Comparison of ENCODE assay signal across 27 cellular contexts in genomic region chr10:118572286-118573041, GRCh38. TPM values are rescaled to one million over a fixed set of nuclear protein-coding genes. Genes with fewer than 3 reads are reported as not detected.
DNase-seq lines count a peak whose midpoint lies in the region; ATAC-seq and TF ChIP-seq lines count a peak whose summit lies in the region.
"Had no signal": no experiment of that assay in that cellular context is flagged by ENCODE, and none has a peak within 500 bp of the region (broad histone marks: within the 10 kb centered on the region; RNA-seq: fewer than 3 reads in every experiment).

No MANE protein-coding gene starts in this region.

- no peaks in the 10 kb centered on the region for H3K9me3 ChIP-seq in right atrium auricular region
- H3K9me3 ChIP-seq in heart left ventricle: no peaks in the 10 kb centered on the region
- H3K9me3 ChIP-seq: Peyer's patch had no signal

- H3K4me1 ChIP-seq in right atrium auricular region (peaks cover 0 to 20% of the 10 kb centered on the region in 2 donors), heart left ventricle (peaks cover 0 to 21% (median 9%) of the 10 kb centered on the region in 12 donors)
- H3K4me1 ChIP-seq: Peyer's patch had no signal

- TF ChIP-seq CTCF in right atrium auricular region (IDR thresholded peaks at IDR 0.05) (no peak), heart left ventricle (IDR thresholded peaks at IDR 0.05) (no peak)

- H3K36me3 ChIP-seq in right atrium auricular region: no peaks in the 10 kb centered on the region
- no peaks in the 10 kb centered on the region for H3K36me3 ChIP-seq in heart left ventricle
- H3K36me3 ChIP-seq: Peyer's patch had no signal

- no peak for ATAC-seq in heart left ventricle
- ATAC-seq in stimulated activated naive CD8-positive, alpha-beta T cell treated with anti-CD3 and anti-CD28 coated beads, Interleukin-15, Interleukin-2, amounts not matched to agents 100 U/mL and 50 U/mL, for 24 hours: peak; percentile 49
- no peak for ATAC-seq in HG02763 (IDR thresholded peaks at IDR 0.05; ENCODE audit: unreplicated experiment)
- no peak for ATAC-seq in HG02678 (IDR thresholded peaks at IDR 0.05; ENCODE audit: unreplicated experiment)
- ATAC-seq: GM23338 had no signal

- H3K27ac ChIP-seq in right atrium auricular region (no peak overlapping the region), heart left ventricle (peak overlapping the region in 1 of 12 donors; percentile 71)
- H3K27ac ChIP-seq: HL-60, Peyer's patch had no signal

- TF ChIP-seq POLR2A in heart left ventricle (IDR thresholded peaks at IDR 0.05): no peak

- WGBS in heart left ventricle, 4 donors: 67 to 79% (median 73%) methylated on average over 5 to 10 of the region's 10 CpGs

- intact Hi-C loops in heart left ventricle (cut with DNase I): loop anchor here in 3 of 10 donors (5.0 to 10.0 kb wide), 2 partner anchors 230 to 232 kb away; no protein-coding TSS in a partner anchor

- DNase-seq in right atrium auricular region (ENCODE audit: low spot score) (peak; percentile 58), heart left ventricle (no peak), iPS-NIHi7 (ENCODE audit: extremely low spot score) (peak; percentile 4), NCI-H1417 (lab: John Stamatoyannopoulos, UW) (no peak)
- no peak for DNase-seq in stimulated activated naive CD8-positive, alpha-beta T cell treated with anti-CD3 and anti-CD28 coated beads, Interleukin-15, Interleukin-2, amounts not matched to agents 100 U/mL and 50 U/mL, for 24 hours
- DNase-seq in activated naive CD4-positive, alpha-beta T cell (lab: John Stamatoyannopoulos, UW): no peak
- DNase-seq: 8988T, ACHN, Calu3, DMS79 treated with DMSO at 0.1 percent for 48 hours, GF-D8, H9, NCI-H1048, NCI-H1417 treated with DMSO at 0.1 percent for 48 hours, NCI-H1694 treated with DMSO at 0.1 percent for 48 hours, NCI-H2081, NCI-H226, NCI-H510A, NCI-H69, Peyer's patch, SHP77 treated with DMSO at 0.1 percent for 48 hours had no signal

- H3K4me3 ChIP-seq in right atrium auricular region (no peak overlapping the region), heart left ventricle (no peak overlapping the region)
- H3K4me3 ChIP-seq: GM23338, Peyer's patch had no signal

- no peaks in the 10 kb centered on the region for H3K27me3 ChIP-seq in right atrium auricular region
- peaks cover 0 to 18% (median 0%) of the 10 kb centered on the region in 9 donors for H3K27me3 ChIP-seq in heart left ventricle
- H3K27me3 ChIP-seq: Peyer's patch had no signal

RNA-seq across cellular contexts. Expression of gene PRLHR, which starts 23.0 kb away (rescaled TPM):
- total RNA-seq in right atrium auricular region: not detected
- total RNA-seq in heart left ventricle: not detected
- not detected for polyA plus RNA-seq in heart left ventricle
- total RNA-seq: Calu3, H9, OCI-LY7, Peyer's patch had no signal
- polyA plus RNA-seq: BJ, GM23338 had no signal

Comparison
In these comparisons a context has a peak if more than half of its experiments do, and no peak if none do; other contexts are left out.
1. DNase-seq: peak in right atrium auricular region (single experiment) and iPS-NIHi7 (single experiment); none in heart left ventricle (0 of 5), stimulated activated naive CD8-positive, alpha-beta T cell treated with anti-CD3 and anti-CD28 coated beads, Interleukin-15, Interleukin-2, amounts not matched to agents 100 U/mL and 50 U/mL, for 24 hours (single experiment), NCI-H1417 (0 of 3) and activated naive CD4-positive, alpha-beta T cell (0 of 4).